10 cellular contexts compared by ENCODE assay signal in genomic region chr17:79974786-79975497, GRCh38.
DNase-seq lines count a peak whose midpoint lies in the region; ATAC-seq lines count a peak whose summit lies in the region.
"Had no signal": no experiment of that assay in that cellular context is flagged by ENCODE, and none has a peak within 500 bp of the region (broad histone marks: within the 10 kb centered on the region; RNA-seq: fewer than 3 reads in every experiment).

No MANE protein-coding gene starts in this region.

- H3K4me1 ChIP-seq in naive thymus-derived CD4-positive, alpha-beta T cell (ENCODE audit: control insufficient read depth in 2 of 2, insufficient read depth in 2 of 2, low read length in 2 of 2) = no peaks in the 10 kb centered on the region
- H3K4me1 ChIP-seq: right atrium auricular region had no signal

- peak; percentile 16 for DNase-seq in stimulated activated CD4-positive, alpha-beta T cell treated with anti-CD3 and anti-CD28 coated beads, Interleukin-15, amount 100 ng/mL, for 24 hours
- DNase-seq in stimulated activated CD4-positive, alpha-beta T cell treated with anti-CD3 and anti-CD28 coated beads, Interleukin-4, amount 100 ng/mL, for 4 hours = no peak
- DNase-seq in OCI-M1 (lab: John Stamatoyannopoulos, UW) (peak; percentile 38), iPS-NIHi7 (ENCODE audit: extremely low spot score) (peak; percentile 76), MV-4-11 (lab: John Stamatoyannopoulos, UW) (no peak), DMS153 treated with DMSO at 0.1 percent for 48 hours (lab: John Stamatoyannopoulos, UW; ENCODE audit: unreplicated experiment) (no peak)
- DNase-seq in naive thymus-derived CD4-positive, alpha-beta T cell = no peak

- H3K36me3 Mint-ChIP-seq in naive thymus-derived CD4-positive, alpha-beta T cell = no peaks in the 10 kb centered on the region

- POLR2A ChIA-PET in naive thymus-derived CD4-positive, alpha-beta T cell (lab: Charles Lee) = no interaction called here

- no peak overlapping the region for H3K27ac ChIP-seq in naive thymus-derived CD4-positive, alpha-beta T cell (ENCODE audit: low read depth, low read length)
- H3K27ac ChIP-seq: right atrium auricular region had no signal

- no peaks in the 10 kb centered on the region for H3K9me3 ChIP-seq in naive thymus-derived CD4-positive, alpha-beta T cell (ENCODE audit: control insufficient read depth in 2 of 3, low read length in 3 of 3)
- H3K9me3 ChIP-seq: right atrium auricular region had no signal

- CTCF ChIA-PET in naive thymus-derived CD4-positive, alpha-beta T cell (lab: Charles Lee) = no interaction called here

- H3K27me3 ChIP-seq in naive thymus-derived CD4-positive, alpha-beta T cell (ENCODE audit: control insufficient read depth in 2 of 2, insufficient read depth in 2 of 2, low read length in 2 of 2) = no peaks in the 10 kb centered on the region
- H3K27me3 ChIP-seq: right atrium auricular region had no signal

- peaks cover 0 to 4% (median 0%) of the 10 kb centered on the region in 7 donors for H3K4me1 Mint-ChIP-seq in naive thymus-derived CD4-positive, alpha-beta T cell

- no peak overlapping the region for H3K4me3 Mint-ChIP-seq in naive thymus-derived CD4-positive, alpha-beta T cell
- H3K4me3 Mint-ChIP-seq: IgD-negative memory B cell had no signal

- H3K4me3 ChIP-seq in naive thymus-derived CD4-positive, alpha-beta T cell (ENCODE audit: low read length) = no peak overlapping the region
- H3K4me3 ChIP-seq: right atrium auricular region had no signal

- no peaks in the 10 kb centered on the region for H3K9me3 Mint-ChIP-seq in naive thymus-derived CD4-positive, alpha-beta T cell
- H3K9me3 Mint-ChIP-seq: IgD-negative memory B cell had no signal

- H3K36me3 ChIP-seq in naive thymus-derived CD4-positive, alpha-beta T cell (ENCODE audit: control insufficient read depth in 2 of 3, insufficient read depth in 3 of 3, low read length in 3 of 3) = no peaks in the 10 kb centered on the region
- H3K36me3 ChIP-seq: right atrium auricular region had no signal

- intact Hi-C loops in naive thymus-derived CD4-positive, alpha-beta T cell (cut with micrococcal nuclease) = loop anchor here (5.0 kb wide), 2 partner anchors 128 to 188 kb away; no protein-coding TSS in a partner anchor

- no peak overlapping the region for H3K27ac Mint-ChIP-seq in naive thymus-derived CD4-positive, alpha-beta T cell

- ATAC-seq in GM19324 (IDR thresholded peaks at IDR 0.05; ENCODE audit: low FRiP score, unreplicated experiment) = no peak
- no peak for ATAC-seq in naive thymus-derived CD4-positive, alpha-beta T cell

- H3K27me3 Mint-ChIP-seq in naive thymus-derived CD4-positive, alpha-beta T cell = peaks cover 0 to 3% (median 0%) of the 10 kb centered on the region in 5 donors

Comparison
In these comparisons a context has a peak if more than half of its experiments do, and no peak if none do; other contexts are left out.
1. DNase-seq: peak in stimulated activated CD4-positive, alpha-beta T cell treated with anti-CD3 and anti-CD28 coated beads, Interleukin-15, amount 100 ng/mL, for 24 hours (single experiment), OCI-M1 (single experiment) and iPS-NIHi7 (single experiment); none in stimulated activated CD4-positive, alpha-beta T cell treated with anti-CD3 and anti-CD28 coated beads, Interleukin-4, amount 100 ng/mL, for 4 hours (0 of 2), MV-4-11 (single experiment), naive thymus-derived CD4-positive, alpha-beta T cell (0 of 9) and DMS153 treated with DMSO at 0.1 percent for 48 hours (single experiment).